12 cellular contexts compared by ENCODE assay signal in genomic region chr6:112886415-112886814, GRCh38.
DNase-seq lines count a peak whose midpoint lies in the region; ATAC-seq and TF ChIP-seq lines count a peak whose summit lies in the region.
"Had no signal": no experiment of that assay in that cellular context is flagged by ENCODE, and none has a peak within 500 bp of the region (broad histone marks: within the 10 kb centered on the region; RNA-seq: fewer than 3 reads in every experiment).

No MANE protein-coding gene starts in this region.

- in situ Hi-C loops in mammary epithelial cell (cut with MboI; ENCODE audit: low sequenced_read_pairs in 2 of 2), result no loop called here

- dilution Hi-C loops in mammary epithelial cell (cut with HindIII; ENCODE audit: low sequenced_read_pairs), result no loop called here

- no peak overlapping the region for H3K9ac ChIP-seq in liver (ENCODE audit: low read depth in 1 of 2, low read length in 2 of 2)
- H3K9ac ChIP-seq in mammary epithelial cell (ENCODE audit: insufficient read depth, low read length), result no peak overlapping the region

- H3K36me3 ChIP-seq in liver (ENCODE audit: control insufficient read depth in 4 of 4, insufficient read depth in 3 of 4, low read depth in 1 of 4, low read length in 3 of 4) (no peaks in the 10 kb centered on the region), right lobe of liver (no peaks in the 10 kb centered on the region), neutrophil (no peaks in the 10 kb centered on the region), mammary epithelial cell (ENCODE audit: insufficient read depth, low read length) (no peaks in the 10 kb centered on the region)
- H3K36me3 ChIP-seq: HAP-1 had no signal

- H3K4me3 ChIP-seq in liver (ENCODE audit: low read depth in 1 of 3, low read length in 3 of 3), result no peak overlapping the region
- no peak overlapping the region for H3K4me3 ChIP-seq in right lobe of liver
- H3K4me3 ChIP-seq in neutrophil (ENCODE audit: low read depth in 1 of 2, low read length in 1 of 2), result no peak overlapping the region
- no peak overlapping the region for H3K4me3 ChIP-seq in mammary epithelial cell (replicated peaks in 1 of 3; ENCODE audit: insufficient read depth in 1 of 3, low read depth in 2 of 3, low read length in 3 of 3)
- H3K4me3 ChIP-seq: A549, HAP-1 had no signal

- H3K9me3 ChIP-seq in liver (ENCODE audit: control insufficient read depth in 4 of 4, low read length in 3 of 4), result no peaks in the 10 kb centered on the region
- no peaks in the 10 kb centered on the region for H3K9me3 ChIP-seq in right lobe of liver
- no peaks in the 10 kb centered on the region for H3K9me3 ChIP-seq in neutrophil
- H3K9me3 ChIP-seq in mammary epithelial cell (replicated peaks; ENCODE audit: insufficient read depth, low read length), result no peaks in the 10 kb centered on the region
- H3K9me3 ChIP-seq: A549, Caco-2, HAP-1 had no signal

- H3K79me2 ChIP-seq in mammary epithelial cell (ENCODE audit: insufficient read depth, low read length), result no peaks in the 10 kb centered on the region

- DNase-seq in right lobe of liver (no peak), NCI-H748 (lab: John Stamatoyannopoulos, UW; ENCODE audit: unreplicated experiment) (peak; percentile 91), T-helper 2 cell (no peak), mammary epithelial cell (no peak)
- DNase-seq: Caco-2; CD8-positive, alpha-beta T cell; DND-41; GDM1 had no signal

- TF ChIP-seq POLR2A in right lobe of liver (IDR thresholded peaks at IDR 0.05), result no peak

- H3K4me1 ChIP-seq in liver (ENCODE audit: control insufficient read depth in 4 of 4, insufficient read depth in 4 of 4, low read length in 3 of 4) (peaks cover 0 to 1% (median 0%) of the 10 kb centered on the region in 4 donors), right lobe of liver (no peaks in the 10 kb centered on the region), neutrophil (ENCODE audit: control insufficient read depth in 1 of 2, insufficient read depth in 1 of 2, low read depth in 1 of 2, low read length in 1 of 2) (peaks cover 7 to 22% of the 10 kb centered on the region in 2 experiments), mammary epithelial cell (ENCODE audit: insufficient read depth, low read length) (peaks cover 4% of the 10 kb centered on the region)
- H3K4me1 ChIP-seq: A549, Caco-2, HAP-1 had no signal

- no peak overlapping the region for H3K4me2 ChIP-seq in mammary epithelial cell (ENCODE audit: insufficient read depth, low read depth, low read length)
- H3K4me2 ChIP-seq: A549 had no signal

- H3K27me3 ChIP-seq in liver (ENCODE audit: control insufficient read depth in 4 of 4, insufficient read depth in 4 of 4, low read length in 3 of 4) (no peaks in the 10 kb centered on the region), right lobe of liver (no peaks in the 10 kb centered on the region), neutrophil (no peaks in the 10 kb centered on the region), mammary epithelial cell (ENCODE audit: insufficient read depth, low read length) (no peaks in the 10 kb centered on the region)

- BruUV-seq in mammary epithelial cell (replicated peaks; lab: Mats Ljungman, UMichigan), result no TSS peak

- no peak overlapping the region for H3K27ac ChIP-seq in liver (ENCODE audit: low read depth in 1 of 2, low read length in 2 of 2)
- H3K27ac ChIP-seq in right lobe of liver, result no peak overlapping the region
- peak overlapping the region; percentile 41 for H3K27ac ChIP-seq in neutrophil
- H3K27ac ChIP-seq in mammary epithelial cell (ENCODE audit: insufficient read depth, low read depth, low read length), result no peak overlapping the region
- H3K27ac ChIP-seq: A549 had no signal

- no peak for ATAC-seq in right lobe of liver
- ATAC-seq: A549; CD8-positive, alpha-beta T cell had no signal

- no peaks in the 10 kb centered on the region for H4K20me1 ChIP-seq in mammary epithelial cell (ENCODE audit: insufficient read depth, low read length)

- 79% methylated on average over 2 of the region's 2 CpGs for WGBS in liver
- WGBS in right lobe of liver (ENCODE audit: insufficient coverage, low coverage, low lambda C conversion rate, missing lambda C conversion rate), result 33% methylated on average over 2 of the region's 2 CpGs
- 85% methylated on average over 2 of the region's 2 CpGs for WGBS in mammary epithelial cell (ENCODE audit: low coverage, missing lambda C conversion rate)

- TF ChIP-seq CTCF in liver (IDR thresholded peaks at IDR 0.05; ENCODE audit: low read depth, low read length, missing input control), result no peak
- TF ChIP-seq CTCF in right lobe of liver (IDR thresholded peaks at IDR 0.05), result no peak
- no peak for TF ChIP-seq CTCF in neutrophil (IDR thresholded peaks at IDR 0.05)
- TF ChIP-seq CTCF in mammary epithelial cell (conservative IDR thresholded peaks at IDR 0.05 in 1 of 2, IDR thresholded peaks at IDR 0.05 in 1 of 2; ENCODE audit: extremely low read depth in 1 of 2, insufficient read depth in 1 of 2, low read depth in 1 of 2, low read length in 2 of 2), result no peak

- no peak overlapping the region for H2AFZ ChIP-seq in mammary epithelial cell (ENCODE audit: low read depth, low read length)

- intact Hi-C loops in right lobe of liver (cut with DNase I), result no loop called here
- intact Hi-C loops in mammary epithelial cell (cut with micrococcal nuclease), result no loop called here

- TF ChIP-seq RAD21 in liver (IDR thresholded peaks at IDR 0.05), result peak in 1 of 2 donors; percentile 24

- CTCF ChIA-PET in mammary epithelial cell (lab: Charles Lee; ENCODE audit: low non-redundant PET), result no interaction called here

TF ChIP-seq in liver, 16 proteins besides CTCF, POLR2A, EP300 and RAD21:
- peak in 1 of 2 donors; percentile 24 for TF ChIP-seq RXRA (IDR thresholded peaks at IDR 0.05)
- peak; percentile 89 for TF ChIP-seq NR2F2 (IDR thresholded peaks at IDR 0.05)
- no peak for TF ChIP-seq SP1 (IDR thresholded peaks at IDR 0.05)
TF ChIP-seq in liver: peak in this region for 2.
